10 cellular contexts compared by ENCODE assay signal in genomic region chr5:132677191-132677590, GRCh38. TPM values are rescaled to one million over a fixed set of nuclear protein-coding genes. Genes with fewer than 3 reads are reported as not detected.
A peak's percentile ranks its signal among the peaks of the same experiment; 100 is the strongest.
DNase-seq lines count a peak whose midpoint lies in the region; ATAC-seq and TF ChIP-seq lines count a peak whose summit lies in the region.
"Had no signal": no experiment of that assay in that cellular context is flagged by ENCODE, and none has a peak within 500 bp of the region (broad histone marks: within the 10 kb centered on the region; RNA-seq: fewer than 3 reads in every experiment).

No MANE protein-coding gene starts in this region.

- peak overlapping the region; percentile 65 for H3K27ac ChIP-seq in lower lobe of right lung

- ATAC-seq in lower lobe of right lung (peak; percentile 93 to 94), HG03196 (IDR thresholded peaks at IDR 0.05; ENCODE audit: unreplicated experiment) (no peak)

- TF ChIP-seq CTCF in AG04449 (IDR thresholded peaks at IDR 0.05; ENCODE audit: insufficient read depth, low read length, missing control alignments): peak; percentile 6
- TF ChIP-seq CTCF in chondrocyte (IDR thresholded peaks at IDR 0.05): peak; percentile 75
- peak; percentile 40 for TF ChIP-seq CTCF in lower lobe of right lung (IDR thresholded peaks at IDR 0.05)

- intact Hi-C loops in lower lobe of right lung (cut with DNase I): no loop called here

- no peak overlapping the region for H3K4me3 Mint-ChIP-seq in chondrocyte (ENCODE audit: unreplicated experiment)
- H3K4me3 Mint-ChIP-seq in activated T-cell treated with anti-CD3 and anti-CD28 coated beads, Interleukin-2, amount 50 U/mL, for 24 hours: no peak overlapping the region
- H3K4me3 Mint-ChIP-seq: CD14-positive monocyte had no signal

- no peaks in the 10 kb centered on the region for H3K9me3 ChIP-seq in lower lobe of right lung

- peak; percentile 29; the same call in 1 of the 2 replicates for TF ChIP-seq RAD21 in Ishikawa (IDR thresholded peaks at IDR 0.05; ENCODE audit: low read depth)

- H3K4me1 ChIP-seq in lower lobe of right lung: peaks cover 19% of the 10 kb centered on the region

- POLR2A ChIA-PET in AG04449 (lab: Yijun Ruan, JAX): no interaction called here

- no peaks in the 10 kb centered on the region for H3K27me3 Mint-ChIP-seq in chondrocyte (ENCODE audit: low read depth)
- no peaks in the 10 kb centered on the region for H3K27me3 Mint-ChIP-seq in activated T-cell treated with anti-CD3 and anti-CD28 coated beads, Interleukin-2, amount 50 U/mL, for 24 hours

- peak; percentile 59 for DNase-seq in AG04449 (ENCODE audit: low read depth, low spot score)
- no peak for DNase-seq in chondrocyte (ENCODE audit: low spot score)
- peak; percentile 79 for DNase-seq in lower lobe of right lung
- DNase-seq in NCI-H2029 (lab: John Stamatoyannopoulos, UW): no peak
- no peak for DNase-seq in NCI-H1436 treated with DMSO at 0.1 percent for 48 hours (lab: John Stamatoyannopoulos, UW)
- no peak for DNase-seq in activated T-cell treated with anti-CD3 and anti-CD28 coated beads, Interleukin-2, amount 50 U/mL, for 24 hours
- DNase-seq: stimulated activated CD4-positive, alpha-beta T cell treated with anti-CD3 and anti-CD28 coated beads, Interleukin-1b, Interleukin-23, amount 100 ng/mL, for 48 hours had no signal

- H3K4me1 Mint-ChIP-seq in chondrocyte (ENCODE audit: low read depth): peaks cover 65% of the 10 kb centered on the region
- peaks cover 22% of the 10 kb centered on the region for H3K4me1 Mint-ChIP-seq in activated T-cell treated with anti-CD3 and anti-CD28 coated beads, Interleukin-2, amount 50 U/mL, for 24 hours (ENCODE audit: low read depth)
- H3K4me1 Mint-ChIP-seq: CD14-positive monocyte had no signal

- no peaks in the 10 kb centered on the region for H3K9me3 Mint-ChIP-seq in chondrocyte (ENCODE audit: low read depth)
- no peaks in the 10 kb centered on the region for H3K9me3 Mint-ChIP-seq in activated T-cell treated with anti-CD3 and anti-CD28 coated beads, Interleukin-2, amount 50 U/mL, for 24 hours

- H3K4me3 ChIP-seq in AG04449 (ENCODE audit: low read depth, low read length) (no peak overlapping the region), lower lobe of right lung (no peak overlapping the region)

- no peak for TF ChIP-seq EP300 in Ishikawa (IDR thresholded peaks at IDR 0.05; ENCODE audit: borderline replicate concordance)

- H3K27me3 ChIP-seq in lower lobe of right lung (ENCODE audit: low read depth): no peaks in the 10 kb centered on the region

- no peaks in the 10 kb centered on the region for H3K36me3 ChIP-seq in lower lobe of right lung

- H3K27ac Mint-ChIP-seq in chondrocyte (ENCODE audit: unreplicated experiment): peak overlapping the region; percentile 95
- no peak overlapping the region for H3K27ac Mint-ChIP-seq in activated T-cell treated with anti-CD3 and anti-CD28 coated beads, Interleukin-2, amount 50 U/mL, for 24 hours
- H3K27ac Mint-ChIP-seq: CD14-positive monocyte had no signal

- peaks cover 3% of the 10 kb centered on the region for H3K36me3 Mint-ChIP-seq in chondrocyte (ENCODE audit: low read depth)
- H3K36me3 Mint-ChIP-seq in activated T-cell treated with anti-CD3 and anti-CD28 coated beads, Interleukin-2, amount 50 U/mL, for 24 hours (ENCODE audit: low read depth): no peaks in the 10 kb centered on the region
- H3K36me3 Mint-ChIP-seq: CD14-positive monocyte had no signal

- CTCF ChIA-PET in AG04449 (lab: Yijun Ruan, JAX): interaction anchor here (0.9 to 1.9 kb wide), 7 partner anchors 9 to 290 kb away, joined by 3 to 8 read pairs (median 4); no protein-coding TSS in a partner anchor

TF ChIP-seq in Ishikawa, 13 proteins besides CTCF, POLR2A, EP300 and RAD21:
- TF ChIP-seq USF1 (IDR thresholded peaks at IDR 0.05) (no peak), TEAD4 (IDR thresholded peaks at IDR 0.05) (peak; percentile 42; the same call in 1 of the 2 replicates), TAF1 (IDR thresholded peaks at IDR 0.05; ENCODE audit: low read depth) (no peak)

RNA-seq across cellular contexts. Expression of gene IL4, which starts 3.4 kb away (rescaled TPM):
- total RNA-seq in chondrocyte (not detected in 3 replicates), lower lobe of right lung (not detected)

RNA-seq across cellular contexts. Expression of gene IL13, which starts 19.2 kb away (rescaled TPM):
- total RNA-seq in chondrocyte (not detected in 3 replicates), lower lobe of right lung (not detected)

Comparison
In these comparisons a context has a peak if more than half of its experiments do, and no peak if none do; other contexts are left out.
1. DNase-seq: peak in AG04449 (single experiment) and lower lobe of right lung (single experiment); none in chondrocyte (single experiment), NCI-H2029 (single experiment), NCI-H1436 treated with DMSO at 0.1 percent for 48 hours (single experiment) and activated T-cell treated with anti-CD3 and anti-CD28 coated beads, Interleukin-2, amount 50 U/mL, for 24 hours (single experiment).
2. CTCF ChIP-seq: peak in every context shown above with its lines; median percentile 75 in chondrocyte; 40 in lower lobe of right lung; 6 in AG04449.